In genomic region chr10:5319863-5320262, GRCh38 we compare ENCODE assay signal across 22 cellular contexts. TPM values are rescaled to one million over a fixed set of nuclear protein-coding genes. Genes with fewer than 3 reads are reported as not detected.
"Had no signal": no experiment of that assay in that cellular context is flagged by ENCODE, and none has a peak within 500 bp of the region (broad histone marks: within the 10 kb centered on the region; RNA-seq: fewer than 3 reads in every experiment).

No MANE protein-coding gene starts in this region.

- FAIRE-seq: RCC 7860 had no signal

- H3K9me3 ChIP-seq: SK-N-SH had no signal

- H3K4me2 ChIP-seq: SK-N-SH had no signal

- DNase-seq: KBM-7, MV-4-11, NCI-H1048, NCI-H1105, NCI-H1417, NCI-H1436 treated with DMSO at 0.1 percent for 48 hours, NCI-H1694, NCI-H187 treated with DMSO at 0.1 percent for 48 hours, NCI-H2029 treated with DMSO at 0.1 percent for 48 hours, NCI-H2171 treated with DMSO at 0.1 percent for 48 hours, NCI-H2227 treated with DMSO at 0.1 percent for 48 hours, NCI-H524, NCI-H526 treated with DMSO at 0.1 percent for 48 hours, NCI-H774, RPMI8226, SHP77, SK-N-SH had no signal

RNA-seq across cellular contexts. Expression of gene UCN3, which starts 44.9 kb away (rescaled TPM):
- total RNA-seq: LHCN-M2, MCF 10A, NCI-H460, SK-MEL-5 had no signal
- polyA plus RNA-seq: SK-N-SH had no signal
